Comparison of ENCODE assay signal across 11 cellular contexts in the genomic region with DNA sequence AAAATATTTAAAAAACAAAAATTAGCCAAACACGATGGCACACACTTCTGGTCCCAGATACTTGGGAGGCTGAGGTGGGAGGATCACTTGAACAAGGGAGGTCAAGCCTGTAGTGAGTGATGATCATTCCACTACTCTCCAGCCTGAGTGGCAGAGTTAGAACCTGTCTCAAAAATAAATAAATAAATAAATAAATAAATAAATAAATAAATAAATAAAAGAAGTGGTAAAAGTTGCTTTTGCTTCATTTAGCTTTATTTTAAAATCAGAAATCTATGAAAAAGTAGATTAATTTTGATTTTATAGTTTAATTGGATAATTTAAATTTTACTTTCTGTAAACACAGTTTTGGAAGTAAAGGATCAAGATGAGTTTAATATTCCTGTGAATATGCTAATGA.
"Had no signal": no experiment of that assay in that cellular context is flagged by ENCODE, and none has a peak within 500 bp of the region (broad histone marks: within the 10 kb centered on the region; RNA-seq: fewer than 3 reads in every experiment).

No MANE protein-coding gene starts in this region.

- H3K27ac ChIP-seq: GM23248 had no signal

- H3K36me3 ChIP-seq: HAP-1 had no signal

- H3K4me3 ChIP-seq: GM23248, GM23338, HAP-1 had no signal

- H3K4me1 ChIP-seq: HAP-1 had no signal

- DNase-seq: GM23248, GOT3, H7, H9, HCEC 1CT, HFFc6 had no signal

- H3K4me2 ChIP-seq: GM23338 had no signal

- FAIRE-seq: H1, H54 had no signal

- H3K9me3 ChIP-seq: HAP-1 had no signal

- ATAC-seq: GM23338, HCT116 had no signal
